Comparison of ENCODE assay signal across 30 cellular contexts in the genomic region with DNA sequence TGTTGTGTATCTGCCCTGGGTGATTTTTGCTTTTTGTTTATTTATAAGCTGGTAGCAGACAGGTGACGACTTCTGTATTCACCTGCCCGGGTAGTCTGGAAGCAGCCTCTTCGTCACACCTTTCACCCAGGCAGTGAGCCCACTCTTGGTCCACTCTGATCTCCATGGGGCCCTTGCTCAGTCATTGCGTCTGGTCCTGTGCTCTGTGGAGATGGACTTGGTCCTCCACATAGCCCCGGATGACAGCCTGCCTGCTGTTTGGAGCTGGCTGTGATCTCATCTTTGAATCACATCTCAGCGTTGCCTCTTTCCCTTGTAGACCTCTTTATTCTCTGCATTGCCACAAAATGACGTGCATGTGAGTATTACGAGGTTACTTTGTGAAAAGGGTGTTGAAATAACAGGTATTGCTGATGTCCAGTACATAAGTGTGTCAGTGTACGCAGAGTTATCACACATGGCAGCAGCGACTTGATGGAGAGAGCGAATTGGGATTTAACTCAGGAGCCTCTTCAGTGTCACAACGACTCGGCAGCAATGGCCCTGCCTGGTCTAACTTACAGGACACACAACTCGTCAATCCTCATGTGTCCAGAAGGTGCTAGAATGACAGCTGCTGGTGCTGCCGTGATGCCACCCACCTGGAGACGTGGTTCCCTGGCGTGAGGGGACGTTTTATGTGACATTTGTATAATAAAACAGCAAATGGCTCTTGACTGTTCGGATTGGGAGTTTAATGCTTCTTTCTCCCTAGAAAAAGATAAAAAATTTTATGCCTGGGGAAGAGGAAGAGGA. TPM values are rescaled to one million over a fixed set of nuclear protein-coding genes. Genes with fewer than 3 reads are reported as not detected.
DNase-seq lines count a peak whose midpoint lies in the region; ATAC-seq and TF ChIP-seq lines count a peak whose summit lies in the region.
"Had no signal": no experiment of that assay in that cellular context is flagged by ENCODE, and none has a peak within 500 bp of the region (broad histone marks: within the 10 kb centered on the region; RNA-seq: fewer than 3 reads in every experiment).

No MANE protein-coding gene starts in this region.

- no peaks in the 10 kb centered on the region for H3K9me3 ChIP-seq in breast epithelium
- H3K9me3 ChIP-seq: esophagus squamous epithelium, heart right ventricle, Peyer's patch had no signal

- H3K4me3 ChIP-seq in breast epithelium = no peak overlapping the region
- H3K4me3 ChIP-seq: esophagus squamous epithelium, heart right ventricle, lung, Peyer's patch, skin epidermis had no signal

- peaks cover 0 to 7% of the 10 kb centered on the region in 2 donors for H3K4me1 ChIP-seq in breast epithelium
- H3K4me1 ChIP-seq: foreskin keratinocyte had no signal

- ATAC-seq in sciatic nerve = no peak
- ATAC-seq: activated CD8-positive, alpha-beta T cell treated with anti-CD3 and anti-CD28 coated beads, Interleukin-2, amount 10 ng/mL, durations not matched to agents 7 days and 5 days; heart right ventricle; naive thymus-derived CD4-positive, alpha-beta T cell had no signal

- intact Hi-C loops in sciatic nerve (cut with DNase I) = no loop called here
- intact Hi-C loops in breast epithelium (cut with DNase I; ENCODE audit: low total_unique reads) = no loop called here

- H3K36me3 ChIP-seq in breast epithelium = no peaks in the 10 kb centered on the region
- H3K36me3 ChIP-seq: esophagus squamous epithelium, heart right ventricle, Peyer's patch had no signal

- H3K27ac ChIP-seq in VCaP (0 out of 2 replicates have a peak overlapping the region, but pooled peaks have one; percentile 16), breast epithelium (no peak overlapping the region)
- H3K27ac ChIP-seq: esophagus squamous epithelium, foreskin keratinocyte, heart right ventricle, Peyer's patch, skin epidermis had no signal

- TF ChIP-seq POLR2A in breast epithelium (IDR thresholded peaks at IDR 0.05) = no peak

- TF ChIP-seq CTCF in VCaP (conservative IDR thresholded peaks at IDR 0.05) (no peak), breast epithelium (IDR thresholded peaks at IDR 0.05) (no peak)

- peak; percentile 35 to 82 (median 69) for DNase-seq in NCI-H1417 (lab: John Stamatoyannopoulos, UW)
- DNase-seq in NCI-H1417 treated with DMSO at 0.1 percent for 48 hours (lab: John Stamatoyannopoulos, UW) = no peak
- peak; percentile 91 for DNase-seq in NCI-H2029 (lab: John Stamatoyannopoulos, UW)
- DNase-seq in sciatic nerve (ENCODE audit: low spot score) = peak; percentile 44
- DNase-seq in breast epithelium (ENCODE audit: low spot score in 2 of 2) = no peak
- DNase-seq in activated effector memory CD4-positive, alpha-beta T cell treated with Interleukin-2 at 50 U/mL for 16 hours = no peak
- no peak for DNase-seq in retina
- DNase-seq: 8988T; activated CD4-positive, alpha-beta T cell treated with anti-CD3 and anti-CD28 coated beads for 4 hours; activated CD8-positive, alpha-beta T cell treated with anti-CD3 and anti-CD28 coated beads, Interleukin-2, amount 10 ng/mL, durations not matched to agents 7 days and 5 days; amniotic stem cell; CD4-positive, alpha-beta T cell; DMS 273 treated with DMSO at 0.1 percent for 48 hours; esophagus squamous epithelium; HCEC 1CT; heart right ventricle; MM.1S; NCI-H1436 treated with DMSO at 0.1 percent for 48 hours; occipital lobe; stimulated activated naive CD4-positive, alpha-beta T cell had no signal

- peaks cover 5 to 32% of the 10 kb centered on the region in 2 donors for H3K27me3 ChIP-seq in breast epithelium

RNA-seq across cellular contexts. Expression of gene FRMD1, which starts 24.2 kb away (rescaled TPM):
- total RNA-seq in sciatic nerve (25.5 TPM), breast epithelium (under 1 TPM; 0.29 to 0.96 (median 0.66) TPM)
- total RNA-seq: activated CD8-positive, alpha-beta T cell treated with anti-CD3 and anti-CD28 coated beads, Interleukin-2, amount 10 ng/mL, durations not matched to agents 7 days and 5 days; activated T-helper 2 cell treated with anti-CD3 and anti-CD28 coated beads, Interferon-gamma antibody, Interleukin-2, Interleukin-4, amounts not matched to agents 10 μg/mL and 5 μg/mL and 100 μg/mL, durations not matched to agents 14 hours and 24 hours and 36 hours; CD4-positive, alpha-beta T cell; foreskin keratinocyte; G401; kidney epithelial cell; naive thymus-derived CD4-positive, alpha-beta T cell; occipital lobe; temporal lobe had no signal

Comparison
In these comparisons a context has a peak if more than half of its experiments do, and no peak if none do; other contexts are left out.
1. DNase-seq: peak in NCI-H1417 (3 of 3), NCI-H2029 (single experiment) and sciatic nerve (single experiment); none in NCI-H1417 treated with DMSO at 0.1 percent for 48 hours (single experiment), breast epithelium (0 of 2), activated effector memory CD4-positive, alpha-beta T cell treated with Interleukin-2 at 50 U/mL for 16 hours (single experiment) and retina (single experiment).
2. RNA of gene FRMD1, which starts 24.2 kb away (total RNA-seq): 25.5 TPM in sciatic nerve (single experiment); 0.29 to 0.96 TPM in breast epithelium; every median in the first group is over 10 times any median in the second.